9 cellular contexts compared by ENCODE assay signal in genomic region chr10:58641095-58641531, GRCh38.
DNase-seq lines count a peak whose midpoint lies in the region; ATAC-seq and TF ChIP-seq lines count a peak whose summit lies in the region.
"Had no signal": no experiment of that assay in that cellular context is flagged by ENCODE, and none has a peak within 500 bp of the region (broad histone marks: within the 10 kb centered on the region; RNA-seq: fewer than 3 reads in every experiment).

No MANE protein-coding gene starts in this region.

- H3K36me3 ChIP-seq in left ventricle myocardium inferior (no peaks in the 10 kb centered on the region), SJSA1 (no peaks in the 10 kb centered on the region), tibial nerve (no peaks in the 10 kb centered on the region), spleen (no peaks in the 10 kb centered on the region)

- 26 to 27% methylated on average over 5 of the region's 5 CpGs for WGBS in tibial nerve, 2 donors
- 6 to 11% (median 9%) methylated on average over 5 of the region's 5 CpGs for WGBS in spleen, 5 donors

- intact Hi-C loops in left ventricle myocardium inferior (cut with micrococcal nuclease) = no loop called here
- intact Hi-C loops in Right ventricle myocardium inferior (cut with DNase I) = no loop called here
- intact Hi-C loops in spleen (cut with DNase I; ENCODE audit: low total_unique reads) = no loop called here

- no peak for ATAC-seq in Right ventricle myocardium inferior
- ATAC-seq: K562 had no signal

- peak; percentile 20 for TF ChIP-seq CTCF in left ventricle myocardium inferior (IDR thresholded peaks at IDR 0.05; ENCODE audit: borderline replicate concordance)
- peak in 1 of 5 experiments; percentile 23 for TF ChIP-seq CTCF in tibial nerve (IDR thresholded peaks at IDR 0.05)
- TF ChIP-seq CTCF in spleen (IDR thresholded peaks at IDR 0.05 in 8 of 11, conservative IDR thresholded peaks at IDR 0.05 in 3 of 11) = no peak

- H3K4me1 ChIP-seq in left ventricle myocardium inferior = peaks cover 10% of the 10 kb centered on the region
- H3K4me1 ChIP-seq in SJSA1 (replicated peaks) = peaks cover 64% of the 10 kb centered on the region
- H3K4me1 ChIP-seq in tibial nerve = peaks cover 0 to 52% (median 9%) of the 10 kb centered on the region in 4 donors
- peaks cover 0 to 11% (median 0%) of the 10 kb centered on the region in 6 donors for H3K4me1 ChIP-seq in spleen

- no peak for DNase-seq in left ventricle myocardium inferior
- no peak for DNase-seq in Right ventricle myocardium inferior (ENCODE audit: missing footprints)
- DNase-seq in SJSA1 (ENCODE audit: low read depth in 1 of 2, low spot score in 2 of 2) = peak; percentile 91 to 98
- peak; percentile 96 for DNase-seq in glomerular visceral epithelial cell (ENCODE audit: extremely low spot score)
- DNase-seq in NOMO-1 treated with dmso at 0.1 percent for 144 hours (lab: John Stamatoyannopoulos, UW; ENCODE audit: unreplicated experiment) = no peak
- no peak for DNase-seq in activated naive CD4-positive, alpha-beta T cell treated with Interleukin-2 at 50 U/mL for 16 hours
- DNase-seq in tibial nerve (ENCODE audit: low spot score in 2 of 2) = no peak
- no peak for DNase-seq in spleen

- TF ChIP-seq EP300 in tibial nerve (IDR thresholded peaks at IDR 0.05) = peak in 1 of 2 donors; percentile 40

- H3K27me3 ChIP-seq in left ventricle myocardium inferior (ENCODE audit: low read depth) (no peaks in the 10 kb centered on the region), SJSA1 (replicated peaks) (no peaks in the 10 kb centered on the region), tibial nerve (no peaks in the 10 kb centered on the region), spleen (replicated peaks in 1 of 7) (no peaks in the 10 kb centered on the region)

- H3K9me3 ChIP-seq in left ventricle myocardium inferior (replicated peaks) (no peaks in the 10 kb centered on the region), SJSA1 (replicated peaks) (no peaks in the 10 kb centered on the region), tibial nerve (no peaks in the 10 kb centered on the region), spleen (no peaks in the 10 kb centered on the region)

- H3K27ac ChIP-seq in left ventricle myocardium inferior (replicated peaks) (no peak overlapping the region), SJSA1 (peak overlapping the region; percentile 94), tibial nerve (peak overlapping the region in 2 of 4 donors; percentile 57 to 60), spleen (no peak overlapping the region)

- no peak for TF ChIP-seq POLR2A in tibial nerve (IDR thresholded peaks at IDR 0.05)
- no peak for TF ChIP-seq POLR2A in spleen (IDR thresholded peaks at IDR 0.05)

- H3K4me3 ChIP-seq in left ventricle myocardium inferior (no peak overlapping the region), SJSA1 (no peak overlapping the region), tibial nerve (peak overlapping the region in 1 of 4 donors; percentile 4), spleen (no peak overlapping the region)
- H3K4me3 ChIP-seq: K562 had no signal

Comparison
In these comparisons a context has a peak if more than half of its experiments do, and no peak if none do; other contexts are left out.
1. DNase-seq: peak in SJSA1 (2 of 2) and glomerular visceral epithelial cell (single experiment); none in left ventricle myocardium inferior (single experiment), Right ventricle myocardium inferior (single experiment), NOMO-1 treated with dmso at 0.1 percent for 144 hours (single experiment), activated naive CD4-positive, alpha-beta T cell treated with Interleukin-2 at 50 U/mL for 16 hours (single experiment), tibial nerve (0 of 2) and spleen (single experiment).